9 cellular contexts compared by ENCODE assay signal in genomic region chr3:35664460-35664919, GRCh38. TPM values are rescaled to one million over a fixed set of nuclear protein-coding genes. Genes with fewer than 3 reads are reported as not detected.
DNase-seq lines count a peak whose midpoint lies in the region; ATAC-seq, FAIRE-seq and TF ChIP-seq lines count a peak whose summit lies in the region.
"Had no signal": no experiment of that assay in that cellular context is flagged by ENCODE, and none has a peak within 500 bp of the region (broad histone marks: within the 10 kb centered on the region; RNA-seq: fewer than 3 reads in every experiment).

No MANE protein-coding gene starts in this region.

- H3K36me3 Mint-ChIP-seq in T-helper 17 cell (ENCODE audit: low read depth), result no peaks in the 10 kb centered on the region

- H3K4me1 Mint-ChIP-seq in T-helper 17 cell, result no peaks in the 10 kb centered on the region

- H3K9me3 ChIP-seq in SK-N-SH (no peaks in the 10 kb centered on the region), small intestine (ENCODE audit: control insufficient read depth, low read depth) (no peaks in the 10 kb centered on the region), T-helper 17 cell (ENCODE audit: control insufficient read depth, low read length, poor library complexity, severe bottlenecking) (no peaks in the 10 kb centered on the region)

- TF ChIP-seq EP300 in SK-N-SH (IDR thresholded peaks at IDR 0.05; ENCODE audit: borderline replicate concordance in 1 of 2, low read depth in 1 of 2, low read length in 1 of 2), result peak in 1 of 2 experiments; percentile 44; a peak in 1 of 4 replicates

- POLR2A ChIA-PET in SK-N-SH (lab: Yijun Ruan, JAX), result no interaction called here

- H3K27ac ChIP-seq in SK-N-SH (ENCODE audit: low read depth in 2 of 2, low read length in 1 of 2) (peak overlapping the region in 1 of 2 experiments; percentile 22; a peak in 1 of 4 replicates), small intestine (ENCODE audit: low read depth in 1 of 2, low read length in 1 of 2) (no peak overlapping the region)

- H3K4me1 ChIP-seq in SK-N-SH (ENCODE audit: control insufficient read depth in 1 of 2, insufficient read depth in 2 of 2, low read depth in 1 of 2, low read length in 1 of 2) (peaks cover 11 to 25% of the 10 kb centered on the region in 2 experiments; a peak in 3 of 4 replicates), small intestine (ENCODE audit: control insufficient read depth in 2 of 2, insufficient read depth in 1 of 2, low read depth in 1 of 2, low read length in 1 of 2) (no peaks in the 10 kb centered on the region)

- intact Hi-C loops in left ventricle myocardium superior (cut with micrococcal nuclease), result no loop called here

- ATAC-seq in GM19468 (IDR thresholded peaks at IDR 0.05; ENCODE audit: extremely low read depth, unreplicated experiment) (peak; percentile 53), left ventricle myocardium superior (peak; percentile 91), T-helper 17 cell (no peak), HG03439 (IDR thresholded peaks at IDR 0.05; ENCODE audit: unreplicated experiment) (no peak)
- ATAC-seq: K562 had no signal

- no peaks in the 10 kb centered on the region for H4K20me1 ChIP-seq in SK-N-SH (ENCODE audit: insufficient read depth)

- H3K4me2 ChIP-seq in SK-N-SH, result peak overlapping the region; percentile 51

- FAIRE-seq in small intestine (lab: Jason Lieb, UNC), result no peak
- FAIRE-seq: K562 had no signal

- H3K4me3 Mint-ChIP-seq in T-helper 17 cell, result no peak overlapping the region

- peaks cover 6% of the 10 kb centered on the region for H3F3A ChIP-seq in SK-N-SH (replicated peaks; ENCODE audit: insufficient read depth)

- H3K9me2 ChIP-seq in SK-N-SH, result no peaks in the 10 kb centered on the region

- WGBS in SK-N-SH (ENCODE audit: low lambda C conversion rate), result 23% methylated on average over 8 of the region's 14 CpGs
- 4 to 10% (median 10%) methylated on average over 14 of the region's 14 CpGs for WGBS in small intestine, 3 donors

- no peaks in the 10 kb centered on the region for H3K27me3 ChIP-seq in SK-N-SH (ENCODE audit: insufficient read depth)
- H3K27me3 ChIP-seq in small intestine (ENCODE audit: control insufficient read depth in 2 of 2, insufficient read depth in 2 of 2, low read length in 2 of 2), result no peaks in the 10 kb centered on the region

- H3K27me3 Mint-ChIP-seq in T-helper 17 cell, result no peaks in the 10 kb centered on the region

- no peak overlapping the region for H3K9ac ChIP-seq in SK-N-SH

- TF ChIP-seq RAD21 in SK-N-SH (IDR thresholded peaks at IDR 0.05; ENCODE audit: low read length), result no peak

- TF ChIP-seq CTCF in SK-N-SH (IDR thresholded peaks at IDR 0.05), result no peak

- in situ Hi-C loops in KBM-7 (cut with MboI; ENCODE audit: low pct_unique_long_range_greater_than_20kb, low sequenced_read_pairs), result no loop called here

- H3K27ac Mint-ChIP-seq in T-helper 17 cell, result no peak overlapping the region

- H2AFZ ChIP-seq in SK-N-SH (ENCODE audit: low read depth), result no peak overlapping the region

- peak; percentile 19 for DNase-seq in KBM-7
- peak; percentile 32 for DNase-seq in SK-N-SH
- DNase-seq in left ventricle myocardium superior, result peak; percentile 74
- DNase-seq in small intestine, result peak; percentile 12
- DNase-seq in T-helper 17 cell, result no peak
- DNase-seq in activated CD4-positive, CD25-positive, alpha-beta regulatory T cell (lab: John Stamatoyannopoulos, UW), result no peak

- H3K4me3 ChIP-seq in SK-N-SH (ENCODE audit: low read depth in 2 of 2, low read length in 1 of 2) (peak overlapping the region in 1 of 2 experiments; percentile 21; a peak in 1 of 4 replicates), small intestine (ENCODE audit: low read depth in 1 of 2, low read length in 2 of 2) (no peak overlapping the region)
- H3K4me3 ChIP-seq: K562 had no signal

- no peaks in the 10 kb centered on the region for H3K36me3 ChIP-seq in SK-N-SH (replicated peaks in 1 of 2; ENCODE audit: control insufficient read depth in 1 of 2, insufficient read depth in 2 of 2, low read length in 1 of 2)
- H3K36me3 ChIP-seq in small intestine (ENCODE audit: control insufficient read depth in 2 of 2, insufficient read depth in 2 of 2, low read length in 2 of 2), result no peaks in the 10 kb centered on the region

- no peaks in the 10 kb centered on the region for H3K79me2 ChIP-seq in SK-N-SH (ENCODE audit: insufficient read depth)

- CTCF ChIA-PET in SK-N-SH (lab: Yijun Ruan, JAX), result interaction anchor here (0.7 to 1.4 kb wide), 4 partner anchors 8 to 244 kb away, joined by 3 to 5 read pairs (median 4); no protein-coding TSS in a partner anchor

TF ChIP-seq in SK-N-SH, 30 proteins besides CTCF, POLR2A, EP300 and RAD21:
- TF ChIP-seq FOXJ3 (CRISPR knock-in tag; IDR thresholded peaks at IDR 0.05) (0 out of 2 replicates have a peak, but pooled peaks have one; percentile 48), GATA2 (CRISPR knock-in tag; IDR thresholded peaks at IDR 0.05) (peak; percentile 19; the same call in 1 of the 2 replicates), REST (IDR thresholded peaks at IDR 0.05; ENCODE audit: low read depth, low read length) (0 out of 2 replicates have a peak, but pooled peaks have one; percentile 33), NRF1 (IDR thresholded peaks at IDR 0.05; ENCODE audit: low read depth, low read length) (no peak), FOSL2 (IDR thresholded peaks at IDR 0.05; ENCODE audit: borderline replicate concordance, low read depth) (no peak), TCF12 (IDR thresholded peaks at IDR 0.05) (peak; percentile 63), TAF1 (IDR thresholded peaks at IDR 0.05; ENCODE audit: borderline replicate concordance, low read depth, low read length) (no peak), NFIC (IDR thresholded peaks at IDR 0.05; ENCODE audit: borderline replicate concordance) (peak; percentile 79)

RNA-seq across cellular contexts. Expression of gene ARPP21, which starts 25.2 kb away (rescaled TPM):
- polyA plus RNA-seq in SK-N-SH (2012; rRNA removed) (1.4 and 1.6 TPM in 2 replicates), small intestine (1 to 10 TPM in 1 of 3 donors, not detected in 2; 1.4 TPM)
- polyA plus RNA-seq in SK-N-SH (2012; cell fraction: cytosol; rRNA removed), result 1.2 TPM in 2 replicates
- 2.9 TPM in 2 replicates for polyA plus RNA-seq in SK-N-SH (2012; cell fraction: nucleus; rRNA removed)
- total RNA-seq in left ventricle myocardium superior (not detected), T-helper 17 cell (not detected)
- total RNA-seq: K562 had no signal
- polyA plus RNA-seq: K562 had no signal

Comparison
In these comparisons a context has a peak if more than half of its experiments do, and no peak if none do; other contexts are left out.
1. ATAC-seq: peak in GM19468 (single experiment) and left ventricle myocardium superior (single experiment); none in T-helper 17 cell (single experiment) and HG03439 (single experiment).
2. DNase-seq: peak in KBM-7 (single experiment), SK-N-SH (single experiment), left ventricle myocardium superior (single experiment) and small intestine (single experiment); none in T-helper 17 cell (0 of 3) and activated CD4-positive, CD25-positive, alpha-beta regulatory T cell (0 of 4).